In the genomic region with DNA sequence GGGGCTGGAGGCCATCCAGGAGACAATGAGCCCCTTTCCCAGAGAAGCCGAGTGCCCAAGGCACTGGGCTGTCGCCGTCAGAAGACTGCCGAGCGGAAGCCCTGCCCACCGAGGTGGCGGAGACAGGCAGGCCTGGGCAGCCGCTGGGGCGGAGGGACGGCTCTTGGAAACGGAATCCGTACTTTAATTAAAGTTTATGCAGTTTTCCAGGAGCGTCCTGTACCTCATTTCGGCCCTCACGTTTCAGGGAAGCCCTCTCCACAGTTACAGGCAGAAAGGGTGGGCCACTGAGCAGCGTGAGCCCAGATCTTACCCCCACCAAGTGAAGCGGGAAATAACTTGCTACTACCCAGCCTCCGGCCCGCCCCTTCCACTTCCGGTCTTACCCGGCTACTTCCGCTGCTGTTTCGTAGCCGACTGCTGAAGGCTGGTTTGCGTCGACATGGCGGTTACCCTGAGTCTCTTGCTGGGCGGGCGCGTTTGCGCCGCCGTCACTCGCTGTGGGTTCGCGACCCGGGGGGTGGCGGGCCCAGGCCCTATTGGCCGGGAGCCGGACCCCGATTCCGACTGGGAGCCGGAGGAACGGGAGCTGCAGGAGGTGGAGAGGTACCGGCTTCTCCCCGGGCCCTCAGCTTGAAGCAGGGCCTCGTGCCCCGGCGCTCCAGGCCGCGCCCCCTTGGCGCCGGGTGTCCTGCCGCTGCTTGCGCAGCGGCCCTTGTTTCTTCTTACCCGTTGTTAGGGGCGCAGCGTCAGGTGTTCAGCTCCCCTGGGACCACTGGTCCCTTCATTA, we compare ENCODE assay signal across 8 cellular contexts. TPM values are rescaled to one million over a fixed set of nuclear protein-coding genes. Genes with fewer than 3 reads are reported as not detected.
DNase-seq lines count a peak whose midpoint lies in the region; ATAC-seq lines count a peak whose summit lies in the region.

A gene with protein sequence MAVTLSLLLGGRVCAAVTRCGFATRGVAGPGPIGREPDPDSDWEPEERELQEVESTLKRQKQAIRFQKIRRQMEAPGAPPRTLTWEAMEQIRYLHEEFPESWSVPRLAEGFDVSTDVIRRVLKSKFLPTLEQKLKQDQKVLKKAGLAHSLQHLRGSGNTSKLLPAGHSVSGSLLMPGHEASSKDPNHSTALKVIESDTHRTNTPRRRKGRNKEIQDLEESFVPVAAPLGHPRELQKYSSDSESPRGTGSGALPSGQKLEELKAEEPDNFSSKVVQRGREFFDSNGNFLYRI (plus strand): TSS at position 402 of the 790 bp plus-strand sequence. CDS start 41 bp downstream, at position 443.

- ATAC-seq in GM21360 (IDR thresholded peaks at IDR 0.05; ENCODE audit: unreplicated experiment) = peak; percentile 77

- peak; percentile 86 for DNase-seq in COLO829 (ENCODE audit: low spot score)
- peak; percentile 95 for DNase-seq in HT-29 (ENCODE audit: low spot score)
- peak; percentile 89 for DNase-seq in NK-92 treated with Interleukin-12 subunit alpha and Interleukin-12 subunit beta, amount 100 ng/mL, for 24 hours (lab: John Stamatoyannopoulos, UW)
- peak; percentile 96 for DNase-seq in activated CD8-positive, alpha-beta memory T cell treated with anti-CD3 and anti-CD28 coated beads for 24 hours
- peak; percentile 74 for DNase-seq in effector CD8-positive, alpha-beta T cell (lab: John Stamatoyannopoulos, UW)
- peak; percentile 93 to 95 for DNase-seq in lung microvascular endothelial cell (ENCODE audit: low read depth in 2 of 2)
- peak; percentile 80 to 82 (median 81) for DNase-seq in stimulated activated CD4-positive, alpha-beta T cell treated with anti-CD3 and anti-CD28 coated beads, TNF-alpha, amount 100 ng/mL, for 4 hours (ENCODE audit: low read depth in 3 of 3)

RNA-seq across cellular contexts. Expression of the gene that starts here (rescaled TPM):
- total RNA-seq in HT-29 (2014; rRNA removed; shearing (Covaris generic)) = 129 and 136 TPM in 2 replicates
- 45.5 and 91.7 TPM in 2 replicates for total RNA-seq in lung microvascular endothelial cell

Comparison
In these comparisons a context has a peak if more than half of its experiments do, and no peak if none do; other contexts are left out.
1. Peak in every context shown above with its lines: DNase-seq and ATAC-seq.